ENCODE assay signal across 26 cellular contexts in genomic region chr1:196674908-196675307, GRCh38.
"Had no signal": no experiment of that assay in that cellular context is flagged by ENCODE, and none has a peak within 500 bp of the region (broad histone marks: within the 10 kb centered on the region; RNA-seq: fewer than 3 reads in every experiment).

No MANE protein-coding gene starts in this region.

- DNase-seq: stimulated activated CD4-positive, alpha-beta T cell treated with anti-CD3 and anti-CD28 coated beads, Interleukin-2, amount 100 ng/mL, for 48 hours; stimulated activated CD4-positive, alpha-beta T cell treated with anti-CD3 and anti-CD28 coated beads, Interleukin-4, amount 100 ng/mL, for 1 hour; stimulated activated CD4-positive, alpha-beta T cell treated with anti-CD3 and anti-CD28 coated beads, Interleukin-4, amount 100 ng/mL, for 24 hours; stimulated activated CD4-positive, alpha-beta T cell treated with anti-CD3 and anti-CD28 coated beads, Interleukin-4, amount 100 ng/mL, for 4 hours; stimulated activated CD8-positive, alpha-beta memory T cell treated with anti-CD3 and anti-CD28 coated beads, Interleukin-4, amount 100 ng/mL, for 48 hours; stimulated activated naive B cell treated with anti-CD40 and anti-IgM and Interleukin-4, amounts not matched to agents 10 μg/mL and 1 μg/mL and 100 μg/mL, for 72 hours; stimulated activated naive CD4-positive, alpha-beta T cell; stimulated activated naive CD4-positive, alpha-beta T cell treated with Interleukin-2 at 50 U/mL for 16 hours; stimulated activated naive CD8-positive, alpha-beta T cell treated with anti-CD3 and anti-CD28 coated beads, Interleukin-15, amount 100 ng/mL, for 72 hours; stimulated activated naive CD8-positive, alpha-beta T cell treated with anti-CD3 and anti-CD28 coated beads, Interleukin-15, Interleukin-2, amounts not matched to agents 100 U/mL and 50 U/mL, for 24 hours; stomach; substantia nigra; testis; thyroid gland; tibial artery; transverse colon; upper lobe of left lung; upper lobe of right lung; uterus had no signal

- H3K4me3 ChIP-seq: stomach, suprapubic skin, testis, thoracic aorta, thyroid gland, tibial artery, tibial nerve, transverse colon, upper lobe of left lung, upper lobe of right lung, uterus, vagina had no signal

- H3K9me3 ChIP-seq: stomach, suprapubic skin, testis, thoracic aorta, thyroid gland, tibial artery, tibial nerve, transverse colon, upper lobe of left lung, upper lobe of right lung, uterus, vagina had no signal

- H3K4me1 ChIP-seq: stomach, suprapubic skin, testis, thyroid gland, tibial artery, tibial nerve, transverse colon, upper lobe of left lung, upper lobe of right lung, uterus, vagina had no signal

- H3K27ac ChIP-seq: stomach, suprapubic skin, testis, thoracic aorta, thyroid gland, tibial artery, tibial nerve, transverse colon, upper lobe of left lung, upper lobe of right lung, uterus, vagina had no signal

- H3K36me3 ChIP-seq: suprapubic skin, thoracic aorta, transverse colon, upper lobe of left lung, upper lobe of right lung, uterus, vagina had no signal

- FAIRE-seq: urothelium cell line had no signal

- ATAC-seq: stimulated activated effector memory CD8-positive, alpha-beta T cell treated with anti-CD3 and anti-CD28 coated beads, Interleukin-12 subunit alpha, Interleukin-12 subunit beta, amount 100 ng/mL, for 72 hours; stimulated activated memory B cell treated with anti-CD40 and anti-IgM and Interleukin-4, amounts not matched to agents 10 μg/mL and 1 μg/mL and 100 μg/mL, for 72 hours; stimulated activated naive B cell treated with anti-CD40 and anti-IgM and Interleukin-4, amounts not matched to agents 10 μg/mL and 1 μg/mL and 100 μg/mL, for 72 hours; stimulated activated naive CD8-positive, alpha-beta T cell treated with anti-CD3 and anti-CD28 coated beads, Interleukin-15, amount 100 ng/mL, for 72 hours; stimulated activated naive CD8-positive, alpha-beta T cell treated with anti-CD3 and anti-CD28 coated beads, Interleukin-15, Interleukin-2, amounts not matched to agents 100 U/mL and 50 U/mL, for 24 hours; upper lobe of right lung had no signal

- H3K27me3 ChIP-seq: stomach, suprapubic skin, testis, thyroid gland, tibial artery, tibial nerve, transverse colon, upper lobe of left lung, upper lobe of right lung, uterus, vagina had no signal
